In genomic region chr1:64874664-64875063, GRCh38 we compare ENCODE assay signal across 12 cellular contexts.
"Had no signal": no experiment of that assay in that cellular context is flagged by ENCODE, and none has a peak within 500 bp of the region (broad histone marks: within the 10 kb centered on the region; RNA-seq: fewer than 3 reads in every experiment).

No MANE protein-coding gene starts in this region.

- DNase-seq: activated CD4-positive, alpha-beta T cell treated with anti-CD3 and anti-CD28 coated beads for 4 hours; activated naive CD4-positive, alpha-beta T cell; central memory CD4-positive, alpha-beta T cell; cortex of kidney; effector memory CD4-positive, alpha-beta T cell; erythroblast; nephron progenitor cell; stimulated activated CD4-positive, alpha-beta T cell treated with anti-CD3 and anti-CD28 coated beads, Interleukin-2, amount 100 ng/mL, for 48 hours had no signal

- H3K27me3 Mint-ChIP-seq: stimulated activated naive CD8-positive, alpha-beta T cell treated with anti-CD3 and anti-CD28 coated beads, Interleukin-15, Interleukin-2, amounts not matched to agents 100 ng/mL and 50 ng/mL, for 24 hours had no signal

- H3K4me3 ChIP-seq: lung, thoracic aorta had no signal

- H3K27ac ChIP-seq: thoracic aorta had no signal

- H3K27ac Mint-ChIP-seq: activated T-helper 1 cell treated with anti-CD3 and anti-CD28 coated beads, Interleukin-12 subunit alpha, Interleukin-12 subunit beta, Interleukin-2, Interleukin-4 antibody, amounts not matched to agents 30 ng/mL and 10 ng/mL and 1 ng/mL, durations not matched to agents 14 hours and 24 hours and 36 hours; nephron progenitor cell; stimulated activated naive CD8-positive, alpha-beta T cell treated with anti-CD3 and anti-CD28 coated beads, Interleukin-15, Interleukin-2, amounts not matched to agents 100 ng/mL and 50 ng/mL, for 24 hours had no signal

- H3K4me1 Mint-ChIP-seq: nephron progenitor cell had no signal

- H3K9me3 Mint-ChIP-seq: activated T-helper 1 cell treated with anti-CD3 and anti-CD28 coated beads, Interleukin-12 subunit alpha, Interleukin-12 subunit beta, Interleukin-2, Interleukin-4 antibody, amounts not matched to agents 30 ng/mL and 10 ng/mL and 1 ng/mL, durations not matched to agents 14 hours and 24 hours and 36 hours; nephron progenitor cell; stimulated activated naive CD8-positive, alpha-beta T cell treated with anti-CD3 and anti-CD28 coated beads, Interleukin-15, Interleukin-2, amounts not matched to agents 100 ng/mL and 50 ng/mL, for 24 hours had no signal

- H3K4me3 Mint-ChIP-seq: activated T-helper 1 cell treated with anti-CD3 and anti-CD28 coated beads, Interleukin-12 subunit alpha, Interleukin-12 subunit beta, Interleukin-2, Interleukin-4 antibody, amounts not matched to agents 30 ng/mL and 10 ng/mL and 1 ng/mL, durations not matched to agents 14 hours and 24 hours and 36 hours; nephron progenitor cell; stimulated activated naive CD8-positive, alpha-beta T cell treated with anti-CD3 and anti-CD28 coated beads, Interleukin-15, Interleukin-2, amounts not matched to agents 100 ng/mL and 50 ng/mL, for 24 hours had no signal

- H3K9me3 ChIP-seq: thoracic aorta had no signal
